Comparison of ENCODE assay signal across 14 cellular contexts in the genomic region with DNA sequence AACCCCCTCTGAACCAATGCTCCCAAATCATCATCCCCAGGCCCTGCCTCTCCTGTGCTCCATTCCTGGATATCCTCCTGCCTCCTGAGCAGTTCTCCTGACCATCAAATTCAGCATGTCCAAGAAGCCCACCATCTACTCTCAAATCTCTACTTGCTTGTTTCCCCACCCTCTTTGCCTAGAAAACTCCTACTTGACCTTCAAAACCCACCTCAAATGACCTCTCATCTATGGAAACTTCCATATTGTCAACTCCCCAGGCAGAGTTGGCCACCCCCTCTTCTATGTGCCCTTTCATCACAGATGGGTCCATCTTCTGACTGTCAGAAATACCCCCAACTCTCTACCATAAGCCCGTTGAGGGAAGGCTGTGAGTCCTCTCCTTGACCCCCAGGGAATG. TPM values are rescaled to one million over a fixed set of nuclear protein-coding genes. Genes with fewer than 3 reads are reported as not detected.
"Had no signal": no experiment of that assay in that cellular context is flagged by ENCODE, and none has a peak within 500 bp of the region (broad histone marks: within the 10 kb centered on the region; RNA-seq: fewer than 3 reads in every experiment).

No MANE protein-coding gene starts in this region.

- H3K27ac Mint-ChIP-seq: activated T-helper 1 cell treated with anti-CD3 and anti-CD28 coated beads, Interleukin-12 subunit alpha, Interleukin-12 subunit beta, Interleukin-2, Interleukin-4 antibody, amounts not matched to agents 30 ng/mL and 10 ng/mL and 1 ng/mL, durations not matched to agents 14 hours and 24 hours and 36 hours; nephron progenitor cell had no signal

- ATAC-seq: esophagus mucosa, left lung had no signal

- H3K27me3 ChIP-seq: hepatocyte, testis had no signal

- H3K36me3 ChIP-seq: left lung, stomach had no signal

- H3K4me2 ChIP-seq: hepatocyte had no signal

- H3K4me3 ChIP-seq: hepatocyte, left lung, stomach, testis had no signal

- H3K79me2 ChIP-seq: hepatocyte had no signal

- DNase-seq: activated CD4-positive, alpha-beta T cell treated with anti-CD3 and anti-CD28 coated beads for 4 hours; activated naive CD4-positive, alpha-beta T cell treated with Interleukin-2 at 50 U/mL for 16 hours; nephron progenitor cell; stomach; T-helper 2 cell; testis had no signal

- H3K9me3 Mint-ChIP-seq: activated T-helper 1 cell treated with anti-CD3 and anti-CD28 coated beads, Interleukin-12 subunit alpha, Interleukin-12 subunit beta, Interleukin-2, Interleukin-4 antibody, amounts not matched to agents 30 ng/mL and 10 ng/mL and 1 ng/mL, durations not matched to agents 14 hours and 24 hours and 36 hours; nephron progenitor cell had no signal

- H3K4me1 ChIP-seq: left lung had no signal

- FAIRE-seq: astrocyte, colon, endometrium, kidney had no signal

- H3K9me3 ChIP-seq: left lung, stomach, testis had no signal

- H3K4me3 Mint-ChIP-seq: activated T-helper 1 cell treated with anti-CD3 and anti-CD28 coated beads, Interleukin-12 subunit alpha, Interleukin-12 subunit beta, Interleukin-2, Interleukin-4 antibody, amounts not matched to agents 30 ng/mL and 10 ng/mL and 1 ng/mL, durations not matched to agents 14 hours and 24 hours and 36 hours had no signal

- H3K27ac ChIP-seq: left lung, stomach, testis had no signal

- H2AFZ ChIP-seq: hepatocyte had no signal

RNA-seq across cellular contexts. Expression of a gene that starts 43.5 kb away (rescaled TPM):
- total RNA-seq: activated T-helper 1 cell treated with anti-CD3 and anti-CD28 coated beads, Interleukin-12 subunit alpha, Interleukin-12 subunit beta, Interleukin-2, Interleukin-4 antibody, amounts not matched to agents 30 ng/mL and 10 ng/mL and 1 ng/mL, durations not matched to agents 14 hours and 24 hours and 36 hours had no signal
